ENCODE assay signal across 16 cellular contexts in genomic region chr13:113137656-113138292, GRCh38. TPM values are rescaled to one million over a fixed set of nuclear protein-coding genes. Genes with fewer than 3 reads are reported as not detected.
A peak's percentile ranks its signal among the peaks of the same experiment; 100 is the strongest.
DNase-seq lines count a peak whose midpoint lies in the region; ATAC-seq and TF ChIP-seq lines count a peak whose summit lies in the region.
"Had no signal": no experiment of that assay in that cellular context is flagged by ENCODE, and none has a peak within 500 bp of the region (broad histone marks: within the 10 kb centered on the region; RNA-seq: fewer than 3 reads in every experiment).

No MANE protein-coding gene starts in this region.

- peak; percentile 18 for DNase-seq in H9
- DNase-seq in coronary artery (ENCODE audit: low spot score) = peak; percentile 14
- DNase-seq in left kidney (ENCODE audit: low read depth, low spot score) = peak; percentile 46
- DNase-seq in osteocyte (ENCODE audit: extremely low spot score, unreplicated experiment) = peak; percentile 42
- no peak for DNase-seq in HPDE6-E6E7 (ENCODE audit: extremely low spot score)
- DNase-seq in activated CD4-positive, alpha-beta T cell treated with anti-CD3 and anti-CD28 coated beads, Interleukin-2, amount 50 U/mL, for 4 hours = no peak
- DNase-seq: MG63, NCI-H187 treated with DMSO at 0.1 percent for 48 hours, NCI-H446, NCI-H748 treated with DMSO at 0.1 percent for 48 hours, PC-3 had no signal

- no peaks in the 10 kb centered on the region for H3K79me1 ChIP-seq in H9 (ENCODE audit: insufficient read depth, low read depth, low read length, poor library complexity, severe bottlenecking)

- no peak overlapping the region for H2BK12ac ChIP-seq in H9 (ENCODE audit: insufficient read length, low read depth, low read length)

- H4K20me1 ChIP-seq in H9 (ENCODE audit: control insufficient read depth, insufficient read depth, insufficient read length) = no peaks in the 10 kb centered on the region

- no peak overlapping the region for H2BK5ac ChIP-seq in H9 (ENCODE audit: insufficient read length, low read length)

- no peaks in the 10 kb centered on the region for H3K27me3 ChIP-seq in H9 (ENCODE audit: insufficient read depth, low read length)

- no peak overlapping the region for H4K91ac ChIP-seq in H9 (ENCODE audit: insufficient read length, low read depth, low read length)

- no peak overlapping the region for H3K27ac ChIP-seq in H9 (ENCODE audit: insufficient read length, low read depth, low read length)
- no peak overlapping the region for H3K27ac ChIP-seq in coronary artery
- H3K27ac ChIP-seq: A549, C4-2B, KMS-11 had no signal

- H3K9ac ChIP-seq in H9 (ENCODE audit: extremely low read depth, insufficient read length, low read length) = no peak overlapping the region
- H3K9ac ChIP-seq: KMS-11 had no signal

- peaks cover 14 to 30% of the 10 kb centered on the region in 2 experiments for H3K4me1 Mint-ChIP-seq in H9
- no peaks in the 10 kb centered on the region for H3K4me1 Mint-ChIP-seq in osteocyte (ENCODE audit: unreplicated experiment)

- H3K27me3 Mint-ChIP-seq in H9 (ENCODE audit: low read depth) = peaks cover 2% of the 10 kb centered on the region
- peaks cover 41% of the 10 kb centered on the region for H3K27me3 Mint-ChIP-seq in osteocyte (ENCODE audit: unreplicated experiment)

- H3K36me3 Mint-ChIP-seq in H9 (ENCODE audit: insufficient read depth in 1 of 3, low read depth in 3 of 3) (no peaks in the 10 kb centered on the region; a peak in 1 of 7 replicates), osteocyte (ENCODE audit: unreplicated experiment) (no peaks in the 10 kb centered on the region)

- no peak overlapping the region for H3K18ac ChIP-seq in H9 (ENCODE audit: insufficient read length, low read depth, low read length)

- no peak overlapping the region for H3T11ph ChIP-seq in H9 (ENCODE audit: low read length)

- H4K8ac ChIP-seq in H9 (replicated peaks; ENCODE audit: insufficient read length, low read depth, low read length) = no peak overlapping the region

- ATAC-seq in GM21367 (IDR thresholded peaks at IDR 0.05; ENCODE audit: unreplicated experiment) (no peak), GM21360 (IDR thresholded peaks at IDR 0.05; ENCODE audit: unreplicated experiment) (no peak)
- ATAC-seq: A549, PC-3 had no signal

- no peak overlapping the region for H3K56ac ChIP-seq in H9 (ENCODE audit: insufficient read length, low read depth, low read length)

- TF ChIP-seq CTCF in H9 (conservative IDR thresholded peaks at IDR 0.05) = no peak
- no peak for TF ChIP-seq CTCF in coronary artery (IDR thresholded peaks at IDR 0.05)
- no peak for TF ChIP-seq CTCF in osteocyte (IDR thresholded peaks at IDR 0.05)

- H2BK15ac ChIP-seq in H9 (ENCODE audit: low read depth, low read length) = no peak overlapping the region

- H3K9me3 Mint-ChIP-seq in H9 (no peaks in the 10 kb centered on the region), osteocyte (ENCODE audit: unreplicated experiment) (no peaks in the 10 kb centered on the region)

- H4K5ac ChIP-seq in H9 (ENCODE audit: insufficient read length, low read depth, low read length) = no peak overlapping the region

- H3K23me2 ChIP-seq in H9 (ENCODE audit: insufficient read length, low read depth, low read length, poor library complexity, severe bottlenecking) = no peaks in the 10 kb centered on the region

- no peak overlapping the region for H2BK120ac ChIP-seq in H9 (ENCODE audit: low read depth, low read length, poor library complexity, severe bottlenecking)

- no peak overlapping the region for H2AFZ ChIP-seq in H9 (ENCODE audit: low read length)

- no peak overlapping the region for H3K4me3 ChIP-seq in coronary artery
- H3K4me3 ChIP-seq: A549, MG63 had no signal

- H3K14ac ChIP-seq in H9 (ENCODE audit: insufficient read depth, low read length) = no peak overlapping the region

- WGBS in H9 (ENCODE audit: extremely low coverage, insufficient read length, low lambda C conversion rate) = no CpG with 5 or more reads among the region's 12 CpGs

- no peak overlapping the region for H3K4me3 Mint-ChIP-seq in H9
- H3K4me3 Mint-ChIP-seq in osteocyte (ENCODE audit: unreplicated experiment) = no peak overlapping the region

- no peaks in the 10 kb centered on the region for H3K9me3 ChIP-seq in H9 (ENCODE audit: control insufficient read depth, low read depth, low read length)
- H3K9me3 ChIP-seq: A549, MG63 had no signal

- H3K4me2 ChIP-seq in H9 (ENCODE audit: insufficient read depth, insufficient read length, low read length) = no peak overlapping the region
- H3K4me2 ChIP-seq: A549, KMS-11 had no signal

- H3K4me1 ChIP-seq in H9 (ENCODE audit: insufficient read depth, low read length) = no peaks in the 10 kb centered on the region
- H3K4me1 ChIP-seq: A549 had no signal

- H3K23ac ChIP-seq in H9 (ENCODE audit: insufficient read length, low read depth, low read length) = no peak overlapping the region

- H3K4ac ChIP-seq in H9 (ENCODE audit: low read depth, low read length) = no peak overlapping the region

- H2BK20ac ChIP-seq in H9 (ENCODE audit: low read depth, low read length, poor library complexity, severe bottlenecking) = no peak overlapping the region

- H3K27ac Mint-ChIP-seq in H9 (peak overlapping the region in 1 of 3 experiments; percentile 59; a peak in 2 of 7 replicates), osteocyte (ENCODE audit: unreplicated experiment) (no peak overlapping the region)

- no peaks in the 10 kb centered on the region for H3K79me2 ChIP-seq in H9 (ENCODE audit: insufficient read depth, low read length)

- H2AK5ac ChIP-seq in H9 (ENCODE audit: insufficient read length, low read length) = no peak overlapping the region

RNA-seq across cellular contexts. Expression of gene F10, which starts 15.2 kb away (rescaled TPM):
- total RNA-seq in H9 (2021) = 1.7 TPM in 2 replicates
- 1.8 and 2.0 TPM in 2 replicates for total RNA-seq in osteocyte
- total RNA-seq: PC-3 had no signal

RNA-seq across cellular contexts. Expression of gene PROZ, which starts 20.7 kb away (rescaled TPM):
- total RNA-seq in H9 (2021) = not detected in 2 replicates
- not detected in 2 replicates for total RNA-seq in osteocyte
- total RNA-seq: PC-3 had no signal

RNA-seq across cellular contexts. Expression of gene F7, which starts 32.2 kb away (rescaled TPM):
- total RNA-seq in H9 (2021) (0.66 and 0.81 TPM in 2 replicates), osteocyte (not detected in 2 replicates)
- total RNA-seq: PC-3 had no signal

Comparison
In these comparisons a context has a peak if more than half of its experiments do, and no peak if none do; other contexts are left out.
1. DNase-seq: peak in H9 (single experiment), coronary artery (single experiment), left kidney (single experiment) and osteocyte (single experiment); none in HPDE6-E6E7 (single experiment) and activated CD4-positive, alpha-beta T cell treated with anti-CD3 and anti-CD28 coated beads, Interleukin-2, amount 50 U/mL, for 4 hours (0 of 2).